Comparison of ENCODE assay signal across 1 cellular context in the genomic region with DNA sequence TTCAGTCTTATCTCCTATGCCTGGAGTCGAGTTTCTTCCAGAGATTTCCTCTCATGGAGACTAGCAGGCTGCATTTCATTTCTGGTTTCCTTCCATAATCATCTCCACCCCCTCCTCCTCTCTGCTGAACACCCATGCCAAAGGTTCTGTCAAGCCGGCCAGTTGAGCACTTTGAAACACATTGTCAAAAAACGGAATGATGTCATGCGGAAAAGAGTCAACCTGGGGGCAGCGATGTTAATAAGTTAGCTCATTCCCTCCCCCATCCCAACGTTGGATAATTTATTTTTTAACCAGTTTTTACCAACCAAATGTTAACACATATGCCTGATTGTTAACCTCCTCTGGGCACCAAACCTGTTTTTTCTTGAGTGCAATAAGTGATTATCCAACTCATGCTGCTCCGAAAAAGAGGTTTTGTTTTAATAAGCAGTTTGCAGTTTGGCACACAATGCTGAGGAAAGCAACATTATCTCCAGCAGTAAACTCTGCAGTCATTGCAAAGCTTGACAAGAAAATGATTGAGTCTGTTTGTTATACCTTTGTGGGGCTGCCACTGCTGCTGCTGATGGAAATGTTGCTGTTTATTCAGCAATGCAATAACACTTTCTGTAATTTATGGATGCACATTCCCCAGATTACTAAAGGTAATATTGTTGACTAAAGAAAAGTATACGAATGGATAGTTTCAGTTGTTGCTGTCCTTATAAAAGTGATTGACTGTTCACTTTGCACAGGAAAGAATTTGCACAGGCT.
TF ChIP-seq lines count a peak whose summit lies in the region.

No MANE protein-coding gene starts in this region.

TF ChIP-seq in HEK293, 187 proteins besides CTCF, POLR2A, EP300 and RAD21 (continued from another document and continues in another):
- TF ChIP-seq ZBTB17 (tag by site-specific recombination; IDR thresholded peaks at IDR 0.05): peak; percentile 24
- peak; percentile 44; the same call in 1 of the 2 replicates for TF ChIP-seq TCF7L2 (IDR thresholded peaks at IDR 0.05; ENCODE audit: borderline replicate concordance, low read depth, low read length)
- TF ChIP-seq WT1 (tag by site-specific recombination; IDR thresholded peaks at IDR 0.05): peak; percentile 79
- TF ChIP-seq SETDB1 (IDR thresholded peaks at IDR 0.05; ENCODE audit: insufficient read length, low read length): no peak
- TF ChIP-seq ZSCAN23 (tag by site-specific recombination; IDR thresholded peaks at IDR 0.05): no peak
- TF ChIP-seq ZNF24 (tag by site-specific recombination; IDR thresholded peaks at IDR 0.05): peak; percentile 65
- TF ChIP-seq OSR2 (tag by site-specific recombination; IDR thresholded peaks at IDR 0.05): peak; percentile 96
- TF ChIP-seq, protein P1, sequence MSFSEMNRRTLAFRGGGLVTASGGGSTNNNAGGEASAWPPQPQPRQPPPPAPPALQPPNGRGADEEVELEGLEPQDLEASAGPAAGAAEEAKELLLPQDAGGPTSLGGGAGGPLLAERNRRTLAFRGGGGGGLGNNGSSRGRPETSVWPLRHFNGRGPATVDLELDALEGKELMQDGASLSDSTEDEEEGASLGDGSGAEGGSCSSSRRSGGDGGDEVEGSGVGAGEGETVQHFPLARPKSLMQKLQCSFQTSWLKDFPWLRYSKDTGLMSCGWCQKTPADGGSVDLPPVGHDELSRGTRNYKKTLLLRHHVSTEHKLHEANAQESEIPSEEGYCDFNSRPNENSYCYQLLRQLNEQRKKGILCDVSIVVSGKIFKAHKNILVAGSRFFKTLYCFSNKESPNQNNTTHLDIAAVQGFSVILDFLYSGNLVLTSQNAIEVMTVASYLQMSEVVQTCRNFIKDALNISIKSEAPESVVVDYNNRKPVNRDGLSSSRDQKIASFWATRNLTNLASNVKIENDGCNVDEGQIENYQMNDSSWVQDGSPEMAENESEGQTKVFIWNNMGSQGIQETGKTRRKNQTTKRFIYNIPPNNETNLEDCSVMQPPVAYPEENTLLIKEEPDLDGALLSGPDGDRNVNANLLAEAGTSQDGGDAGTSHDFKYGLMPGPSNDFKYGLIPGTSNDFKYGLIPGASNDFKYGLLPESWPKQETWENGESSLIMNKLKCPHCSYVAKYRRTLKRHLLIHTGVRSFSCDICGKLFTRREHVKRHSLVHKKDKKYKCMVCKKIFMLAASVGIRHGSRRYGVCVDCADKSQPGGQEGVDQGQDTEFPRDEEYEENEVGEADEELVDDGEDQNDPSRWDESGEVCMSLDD (tag by site-specific recombination; IDR thresholded peaks at IDR 0.05): no peak
- TF ChIP-seq, protein P2, sequence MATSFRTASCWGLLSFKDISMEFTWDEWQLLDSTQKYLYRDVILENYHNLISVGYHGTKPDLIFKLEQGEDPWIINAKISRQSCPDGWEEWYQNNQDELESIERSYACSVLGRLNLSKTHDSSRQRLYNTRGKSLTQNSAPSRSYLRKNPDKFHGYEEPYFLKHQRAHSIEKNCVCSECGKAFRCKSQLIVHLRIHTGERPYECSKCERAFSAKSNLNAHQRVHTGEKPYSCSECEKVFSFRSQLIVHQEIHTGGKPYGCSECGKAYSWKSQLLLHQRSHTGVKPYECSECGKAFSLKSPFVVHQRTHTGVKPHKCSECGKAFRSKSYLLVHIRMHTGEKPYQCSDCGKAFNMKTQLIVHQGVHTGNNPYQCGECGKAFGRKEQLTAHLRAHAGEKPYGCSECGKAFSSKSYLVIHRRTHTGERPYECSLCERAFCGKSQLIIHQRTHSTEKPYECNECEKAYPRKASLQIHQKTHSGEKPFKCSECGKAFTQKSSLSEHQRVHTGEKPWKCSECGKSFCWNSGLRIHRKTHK (tag by site-specific recombination; IDR thresholded peaks at IDR 0.05): no peak
- TF ChIP-seq, protein P3, sequence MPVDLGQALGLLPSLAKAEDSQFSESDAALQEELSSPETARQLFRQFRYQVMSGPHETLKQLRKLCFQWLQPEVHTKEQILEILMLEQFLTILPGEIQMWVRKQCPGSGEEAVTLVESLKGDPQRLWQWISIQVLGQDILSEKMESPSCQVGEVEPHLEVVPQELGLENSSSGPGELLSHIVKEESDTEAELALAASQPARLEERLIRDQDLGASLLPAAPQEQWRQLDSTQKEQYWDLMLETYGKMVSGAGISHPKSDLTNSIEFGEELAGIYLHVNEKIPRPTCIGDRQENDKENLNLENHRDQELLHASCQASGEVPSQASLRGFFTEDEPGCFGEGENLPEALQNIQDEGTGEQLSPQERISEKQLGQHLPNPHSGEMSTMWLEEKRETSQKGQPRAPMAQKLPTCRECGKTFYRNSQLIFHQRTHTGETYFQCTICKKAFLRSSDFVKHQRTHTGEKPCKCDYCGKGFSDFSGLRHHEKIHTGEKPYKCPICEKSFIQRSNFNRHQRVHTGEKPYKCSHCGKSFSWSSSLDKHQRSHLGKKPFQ (tag by site-specific recombination; IDR thresholded peaks at IDR 0.05): 0 out of 2 replicates have a peak, but pooled peaks have one; percentile 32
- TF ChIP-seq, protein P4, sequence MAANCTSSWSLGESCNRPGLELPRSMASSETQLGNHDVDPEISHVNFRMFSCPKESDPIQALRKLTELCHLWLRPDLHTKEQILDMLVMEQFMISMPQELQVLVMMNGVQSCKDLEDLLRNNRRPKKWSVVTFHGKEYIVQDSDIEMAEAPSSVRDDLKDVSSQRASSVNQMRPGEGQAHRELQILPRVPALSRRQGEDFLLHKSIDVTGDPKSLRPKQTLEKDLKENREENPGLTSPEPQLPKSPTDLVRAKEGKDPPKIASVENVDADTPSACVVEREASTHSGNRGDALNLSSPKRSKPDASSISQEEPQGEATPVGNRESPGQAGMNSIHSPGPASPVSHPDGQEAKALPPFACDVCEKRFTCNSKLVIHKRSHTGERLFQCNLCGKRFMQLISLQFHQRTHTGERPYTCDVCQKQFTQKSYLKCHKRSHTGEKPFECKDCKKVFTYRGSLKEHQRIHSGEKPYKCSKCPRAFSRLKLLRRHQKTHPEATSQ (tag by site-specific recombination; IDR thresholded peaks at IDR 0.05): no peak
- peak; percentile 55 for TF ChIP-seq ZFHX2 (tag by site-specific recombination; conservative IDR thresholded peaks at IDR 0.05)
- no peak for TF ChIP-seq ZNF184 (tag by site-specific recombination; IDR thresholded peaks at IDR 0.05)
- TF ChIP-seq ZNF221 (tag by site-specific recombination; IDR thresholded peaks at IDR 0.05; ENCODE audit: borderline replicate concordance): no peak
- TF ChIP-seq TRIM28 (IDR thresholded peaks at IDR 0.05; ENCODE audit: borderline replicate concordance, low read length): no peak
- no peak for TF ChIP-seq HOXD13 (CRISPR knock-in tag; IDR thresholded peaks at IDR 0.05; ENCODE audit: borderline replicate concordance)
- TF ChIP-seq ZNF514 (tag by site-specific recombination; IDR thresholded peaks at IDR 0.05): no peak
- TF ChIP-seq, protein P5, sequence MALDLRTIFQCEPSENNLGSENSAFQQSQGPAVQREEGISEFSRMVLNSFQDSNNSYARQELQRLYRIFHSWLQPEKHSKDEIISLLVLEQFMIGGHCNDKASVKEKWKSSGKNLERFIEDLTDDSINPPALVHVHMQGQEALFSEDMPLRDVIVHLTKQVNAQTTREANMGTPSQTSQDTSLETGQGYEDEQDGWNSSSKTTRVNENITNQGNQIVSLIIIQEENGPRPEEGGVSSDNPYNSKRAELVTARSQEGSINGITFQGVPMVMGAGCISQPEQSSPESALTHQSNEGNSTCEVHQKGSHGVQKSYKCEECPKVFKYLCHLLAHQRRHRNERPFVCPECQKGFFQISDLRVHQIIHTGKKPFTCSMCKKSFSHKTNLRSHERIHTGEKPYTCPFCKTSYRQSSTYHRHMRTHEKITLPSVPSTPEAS (tag by site-specific recombination; IDR thresholded peaks at IDR 0.05): no peak
- no peak for TF ChIP-seq ZNF530 (tag by site-specific recombination; IDR thresholded peaks at IDR 0.05; ENCODE audit: low read depth)
- no peak for TF ChIP-seq ZNF707 (tag by site-specific recombination; IDR thresholded peaks at IDR 0.05)
- TF ChIP-seq ZNF626 (tag by site-specific recombination; IDR thresholded peaks at IDR 0.05): peak; percentile 62; the same call in 1 of the 2 replicates
- TF ChIP-seq, protein P6, sequence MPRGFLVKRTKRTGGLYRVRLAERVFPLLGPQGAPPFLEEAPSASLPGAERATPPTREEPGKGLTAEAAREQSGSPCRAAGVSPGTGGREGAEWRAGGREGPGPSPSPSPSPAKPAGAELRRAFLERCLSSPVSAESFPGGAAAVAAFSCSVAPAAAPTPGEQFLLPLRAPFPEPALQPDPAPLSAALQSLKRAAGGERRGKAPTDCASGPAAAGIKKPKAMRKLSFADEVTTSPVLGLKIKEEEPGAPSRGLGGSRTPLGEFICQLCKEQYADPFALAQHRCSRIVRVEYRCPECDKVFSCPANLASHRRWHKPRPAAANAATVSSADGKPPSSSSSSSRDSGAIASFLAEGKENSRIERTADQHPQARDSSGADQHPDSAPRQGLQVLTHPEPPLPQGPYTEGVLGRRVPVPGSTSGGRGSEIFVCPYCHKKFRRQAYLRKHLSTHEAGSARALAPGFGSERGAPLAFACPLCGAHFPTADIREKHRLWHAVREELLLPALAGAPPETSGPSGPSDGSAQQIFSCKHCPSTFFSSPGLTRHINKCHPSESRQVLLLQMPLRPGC (tag by site-specific recombination; IDR thresholded peaks at IDR 0.05): 0 out of 2 replicates have a peak, but pooled peaks have one; percentile 71
- peak; percentile 20; the same call in 1 of the 2 replicates for TF ChIP-seq ZNF341 (tag by site-specific recombination; IDR thresholded peaks at IDR 0.05; ENCODE audit: low read depth)
- TF ChIP-seq KLF7 (tag by site-specific recombination; IDR thresholded peaks at IDR 0.05; ENCODE audit: borderline replicate concordance): peak; percentile 74; the same call in 1 of the 2 replicates
- TF ChIP-seq OVOL3 (tag by site-specific recombination; IDR thresholded peaks at IDR 0.05): peak; percentile 90
- TF ChIP-seq ZNF223 (tag by site-specific recombination; IDR thresholded peaks at IDR 0.05): no peak
- TF ChIP-seq IKZF3 (tag by site-specific recombination; IDR thresholded peaks at IDR 0.05): peak; percentile 83
- no peak for TF ChIP-seq ZNF670 (tag by site-specific recombination; IDR thresholded peaks at IDR 0.05; ENCODE audit: low read depth)
- TF ChIP-seq, protein P7, sequence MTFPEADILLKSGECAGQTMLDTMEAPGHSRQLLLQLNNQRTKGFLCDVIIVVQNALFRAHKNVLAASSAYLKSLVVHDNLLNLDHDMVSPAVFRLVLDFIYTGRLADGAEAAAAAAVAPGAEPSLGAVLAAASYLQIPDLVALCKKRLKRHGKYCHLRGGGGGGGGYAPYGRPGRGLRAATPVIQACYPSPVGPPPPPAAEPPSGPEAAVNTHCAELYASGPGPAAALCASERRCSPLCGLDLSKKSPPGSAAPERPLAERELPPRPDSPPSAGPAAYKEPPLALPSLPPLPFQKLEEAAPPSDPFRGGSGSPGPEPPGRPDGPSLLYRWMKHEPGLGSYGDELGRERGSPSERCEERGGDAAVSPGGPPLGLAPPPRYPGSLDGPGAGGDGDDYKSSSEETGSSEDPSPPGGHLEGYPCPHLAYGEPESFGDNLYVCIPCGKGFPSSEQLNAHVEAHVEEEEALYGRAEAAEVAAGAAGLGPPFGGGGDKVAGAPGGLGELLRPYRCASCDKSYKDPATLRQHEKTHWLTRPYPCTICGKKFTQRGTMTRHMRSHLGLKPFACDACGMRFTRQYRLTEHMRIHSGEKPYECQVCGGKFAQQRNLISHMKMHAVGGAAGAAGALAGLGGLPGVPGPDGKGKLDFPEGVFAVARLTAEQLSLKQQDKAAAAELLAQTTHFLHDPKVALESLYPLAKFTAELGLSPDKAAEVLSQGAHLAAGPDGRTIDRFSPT (tag by site-specific recombination; IDR thresholded peaks at IDR 0.05): no peak
- no peak for TF ChIP-seq RBAK (tag by site-specific recombination; IDR thresholded peaks at IDR 0.05)
- no peak for TF ChIP-seq ZNF350 (tag by site-specific recombination; IDR thresholded peaks at IDR 0.05)
- peak; percentile 61; the same call in 1 of the 2 replicates for TF ChIP-seq ZEB2 (tag by site-specific recombination; IDR thresholded peaks at IDR 0.05)
- TF ChIP-seq, protein P8, sequence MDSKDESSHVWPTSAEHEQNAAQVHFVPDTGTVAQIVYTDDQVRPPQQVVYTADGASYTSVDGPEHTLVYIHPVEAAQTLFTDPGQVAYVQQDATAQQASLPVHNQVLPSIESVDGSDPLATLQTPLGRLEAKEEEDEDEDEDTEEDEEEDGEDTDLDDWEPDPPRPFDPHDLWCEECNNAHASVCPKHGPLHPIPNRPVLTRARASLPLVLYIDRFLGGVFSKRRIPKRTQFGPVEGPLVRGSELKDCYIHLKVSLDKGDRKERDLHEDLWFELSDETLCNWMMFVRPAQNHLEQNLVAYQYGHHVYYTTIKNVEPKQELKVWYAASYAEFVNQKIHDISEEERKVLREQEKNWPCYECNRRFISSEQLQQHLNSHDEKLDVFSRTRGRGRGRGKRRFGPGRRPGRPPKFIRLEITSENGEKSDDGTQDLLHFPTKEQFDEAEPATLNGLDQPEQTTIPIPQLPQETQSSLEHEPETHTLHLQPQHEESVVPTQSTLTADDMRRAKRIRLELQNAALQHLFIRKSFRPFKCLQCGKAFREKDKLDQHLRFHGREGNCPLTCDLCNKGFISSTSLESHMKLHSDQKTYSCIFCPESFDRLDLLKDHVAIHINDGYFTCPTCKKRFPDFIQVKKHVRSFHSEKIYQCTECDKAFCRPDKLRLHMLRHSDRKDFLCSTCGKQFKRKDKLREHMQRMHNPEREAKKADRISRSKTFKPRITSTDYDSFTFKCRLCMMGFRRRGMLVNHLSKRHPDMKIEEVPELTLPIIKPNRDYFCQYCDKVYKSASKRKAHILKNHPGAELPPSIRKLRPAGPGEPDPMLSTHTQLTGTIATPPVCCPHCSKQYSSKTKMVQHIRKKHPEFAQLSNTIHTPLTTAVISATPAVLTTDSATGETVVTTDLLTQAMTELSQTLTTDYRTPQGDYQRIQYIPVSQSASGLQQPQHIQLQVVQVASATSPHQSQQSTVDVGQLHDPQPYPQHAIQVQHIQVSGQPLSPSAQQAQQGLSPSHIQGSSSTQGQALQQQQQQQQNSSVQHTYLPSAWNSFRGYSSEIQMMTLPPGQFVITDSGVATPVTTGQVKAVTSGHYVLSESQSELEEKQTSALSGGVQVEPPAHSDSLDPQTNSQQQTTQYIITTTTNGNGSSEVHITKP (tag by site-specific recombination; IDR thresholded peaks at IDR 0.05): peak; percentile 26; the same call in 1 of the 2 replicates
- TF ChIP-seq ZNF529 (tag by site-specific recombination; IDR thresholded peaks at IDR 0.05; ENCODE audit: insufficient replicate concordance): no peak
- peak; percentile 99 for TF ChIP-seq FEZF1 (tag by site-specific recombination; IDR thresholded peaks at IDR 0.05)
- peak; percentile 82 for TF ChIP-seq ZNF596 (tag by site-specific recombination; IDR thresholded peaks at IDR 0.05)
- TF ChIP-seq, protein P9, sequence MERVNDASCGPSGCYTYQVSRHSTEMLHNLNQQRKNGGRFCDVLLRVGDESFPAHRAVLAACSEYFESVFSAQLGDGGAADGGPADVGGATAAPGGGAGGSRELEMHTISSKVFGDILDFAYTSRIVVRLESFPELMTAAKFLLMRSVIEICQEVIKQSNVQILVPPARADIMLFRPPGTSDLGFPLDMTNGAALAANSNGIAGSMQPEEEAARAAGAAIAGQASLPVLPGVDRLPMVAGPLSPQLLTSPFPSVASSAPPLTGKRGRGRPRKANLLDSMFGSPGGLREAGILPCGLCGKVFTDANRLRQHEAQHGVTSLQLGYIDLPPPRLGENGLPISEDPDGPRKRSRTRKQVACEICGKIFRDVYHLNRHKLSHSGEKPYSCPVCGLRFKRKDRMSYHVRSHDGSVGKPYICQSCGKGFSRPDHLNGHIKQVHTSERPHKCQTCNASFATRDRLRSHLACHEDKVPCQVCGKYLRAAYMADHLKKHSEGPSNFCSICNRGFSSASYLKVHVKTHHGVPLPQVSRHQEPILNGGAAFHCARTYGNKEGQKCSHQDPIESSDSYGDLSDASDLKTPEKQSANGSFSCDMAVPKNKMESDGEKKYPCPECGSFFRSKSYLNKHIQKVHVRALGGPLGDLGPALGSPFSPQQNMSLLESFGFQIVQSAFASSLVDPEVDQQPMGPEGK (tag by site-specific recombination; IDR thresholded peaks at IDR 0.05): peak; percentile 77
- TF ChIP-seq ZNF274 (IDR thresholded peaks at IDR 0.05; ENCODE audit: low read length): no peak
- no peak for TF ChIP-seq ZNF274 (tag by site-specific recombination; IDR thresholded peaks at IDR 0.05; ENCODE audit: borderline replicate concordance)
